In the genomic region with DNA sequence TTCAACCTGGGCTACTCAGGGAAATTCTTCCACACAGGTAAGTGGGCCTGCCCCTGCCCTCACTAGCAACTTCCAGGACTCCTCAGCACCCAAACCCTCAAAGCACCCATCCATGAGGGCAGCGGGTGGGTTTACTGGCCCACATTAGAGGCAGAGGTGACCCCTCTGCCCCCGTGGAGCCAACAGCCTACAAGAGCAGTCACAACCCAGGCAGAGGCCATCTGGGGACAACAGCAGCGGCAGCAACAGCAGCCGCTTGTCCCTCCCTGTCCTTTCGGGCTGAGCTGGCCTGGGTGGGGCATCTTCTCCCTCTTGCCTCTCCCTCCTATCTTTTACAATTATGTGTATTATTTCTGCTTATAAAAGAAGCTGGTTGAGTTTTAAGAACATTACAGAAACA, we compare ENCODE assay signal across 20 cellular contexts. TPM values are rescaled to one million over a fixed set of nuclear protein-coding genes. Genes with fewer than 3 reads are reported as not detected.
DNase-seq lines count a peak whose midpoint lies in the region; FAIRE-seq and TF ChIP-seq lines count a peak whose summit lies in the region.
"Had no signal": no experiment of that assay in that cellular context is flagged by ENCODE, and none has a peak within 500 bp of the region (broad histone marks: within the 10 kb centered on the region; RNA-seq: fewer than 3 reads in every experiment).

No MANE protein-coding gene starts in this region.

- no peak for FAIRE-seq in GM19239 (lab: Jason Lieb, UNC)
- FAIRE-seq: K562 had no signal

- no peak overlapping the region for H3K4me3 Mint-ChIP-seq in endodermal cell
- no peak overlapping the region for H3K4me3 Mint-ChIP-seq in nephron progenitor cell
- H3K4me3 Mint-ChIP-seq: CD4-positive, alpha-beta memory T cell; H9 had no signal

- TF ChIP-seq CTCF in endodermal cell (conservative IDR thresholded peaks at IDR 0.05) (no peak), left ventricle myocardium inferior (IDR thresholded peaks at IDR 0.05; ENCODE audit: borderline replicate concordance) (no peak), nephron progenitor cell (IDR thresholded peaks at IDR 0.05) (no peak)

- no peak overlapping the region for H3K9ac ChIP-seq in endodermal cell (ENCODE audit: extremely low read depth, low read length, poor library complexity, severe bottlenecking)

- no peak overlapping the region for H3K4me3 ChIP-seq in endodermal cell (ENCODE audit: low read length)
- no peak overlapping the region for H3K4me3 ChIP-seq in left ventricle myocardium inferior
- H3K4me3 ChIP-seq: K562, SJSA1 had no signal

- H3K27ac Mint-ChIP-seq in endodermal cell (peak overlapping the region; percentile 27), nephron progenitor cell (peak overlapping the region; percentile 85)
- H3K27ac Mint-ChIP-seq: CD4-positive, alpha-beta memory T cell had no signal

- no peaks in the 10 kb centered on the region for H3K27me3 ChIP-seq in endodermal cell (ENCODE audit: control insufficient read depth, insufficient read depth, low read length, poor library complexity, severe bottlenecking)
- no peaks in the 10 kb centered on the region for H3K27me3 ChIP-seq in left ventricle myocardium inferior (ENCODE audit: low read depth)
- H3K27me3 ChIP-seq: SJSA1 had no signal

- peaks cover 15% of the 10 kb centered on the region for H3K9me3 ChIP-seq in endodermal cell (ENCODE audit: control insufficient read depth, low read length)
- H3K9me3 ChIP-seq in left ventricle myocardium inferior (replicated peaks): no peaks in the 10 kb centered on the region
- H3K9me3 ChIP-seq: SJSA1 had no signal

- DNase-seq in endodermal cell (no peak), left ventricle myocardium inferior (no peak), nephron progenitor cell (no peak), substantia nigra (lab: John Stamatoyannopoulos, UW) (no peak), head of caudate nucleus (no peak), DMS114 treated with DMSO at 0.1 percent for 48 hours (lab: John Stamatoyannopoulos, UW; ENCODE audit: unreplicated experiment) (no peak), GM19239 (ENCODE audit: insufficient read length, low spot score) (no peak), amygdala (lab: John Stamatoyannopoulos, UW) (no peak)
- DNase-seq: ACHN; CD4-positive, alpha-beta memory T cell; DMS79; H9; NCI-H1417; NCI-H1930; NCI-H446; NK-92 treated with Interleukin-12 subunit alpha and Interleukin-12 subunit beta, amount 100 ng/mL, for 24 hours; OCI-M1 had no signal

- H3K4me1 Mint-ChIP-seq in endodermal cell (peaks cover 15% of the 10 kb centered on the region), nephron progenitor cell (peaks cover 6% of the 10 kb centered on the region)
- H3K4me1 Mint-ChIP-seq: CD4-positive, alpha-beta memory T cell had no signal

- peaks cover 74% of the 10 kb centered on the region for H3K36me3 ChIP-seq in endodermal cell (ENCODE audit: control insufficient read depth, insufficient read depth, low read length)
- H3K36me3 ChIP-seq in left ventricle myocardium inferior: peaks cover 77% of the 10 kb centered on the region

- H3K27ac ChIP-seq in endodermal cell (ENCODE audit: low read depth, low read length) (no peak overlapping the region), left ventricle myocardium inferior (replicated peaks) (peak overlapping the region; percentile 54), substantia nigra (ENCODE audit: low read depth, low read length, poor library complexity, severe bottlenecking) (peak overlapping the region; percentile 14)
- H3K27ac ChIP-seq: HL-60, SJSA1 had no signal

- H3K9me3 Mint-ChIP-seq in endodermal cell (peaks cover 13% of the 10 kb centered on the region), nephron progenitor cell (no peaks in the 10 kb centered on the region)
- H3K9me3 Mint-ChIP-seq: H9 had no signal

- intact Hi-C loops in left ventricle myocardium inferior (cut with micrococcal nuclease) (no loop called here), head of caudate nucleus (cut with DNase I) (no loop called here)

- H3K36me3 Mint-ChIP-seq in endodermal cell (ENCODE audit: low read depth) (peaks cover 64% of the 10 kb centered on the region), nephron progenitor cell (ENCODE audit: low read depth) (peaks cover 64% of the 10 kb centered on the region)

- WGBS in endodermal cell (ENCODE audit: insufficient coverage in 1 of 2, insufficient read length in 1 of 2), 2 experiments: 96% methylated on average over 5 of the region's 5 CpGs; no CpG with 5 or more reads in 1 of the 2 experiments

- H3K4me1 ChIP-seq in endodermal cell (ENCODE audit: control insufficient read depth, insufficient read depth, low read length): peaks cover 9% of the 10 kb centered on the region
- H3K4me1 ChIP-seq in left ventricle myocardium inferior: peaks cover 66% of the 10 kb centered on the region

- H3K27me3 Mint-ChIP-seq in endodermal cell (ENCODE audit: insufficient read depth) (no peaks in the 10 kb centered on the region), nephron progenitor cell (ENCODE audit: low read depth, poor library complexity) (no peaks in the 10 kb centered on the region)

RNA-seq across cellular contexts. Expression of a gene that starts 25.1 kb away (rescaled TPM):
- 10 to 100 TPM; 53.3 to 71.7 TPM for total RNA-seq in endodermal cell
- polyA plus RNA-seq in endodermal cell (2013, experiment 1 of 2): 40.7 TPM
- 37.5 TPM for polyA plus RNA-seq in endodermal cell (2013, experiment 2 of 2)
- total RNA-seq in left ventricle myocardium inferior: 58.9 TPM
